ENCODE assay signal across 9 cellular contexts in genomic region chr5:2756211-2756746, GRCh38. TPM values are rescaled to one million over a fixed set of nuclear protein-coding genes. Genes with fewer than 3 reads are reported as not detected.
A peak's percentile ranks its signal among the peaks of the same experiment; 100 is the strongest.
DNase-seq lines count a peak whose midpoint lies in the region; TF ChIP-seq lines count a peak whose summit lies in the region.
"Had no signal": no experiment of that assay in that cellular context is flagged by ENCODE, and none has a peak within 500 bp of the region (broad histone marks: within the 10 kb centered on the region; RNA-seq: fewer than 3 reads in every experiment).

No MANE protein-coding gene starts in this region.

- CTCF ChIA-PET in activated CD4-positive, alpha-beta T cell treated with anti-CD3 and anti-CD28 coated beads, Interleukin-2, amount 10 ng/mL, durations not matched to agents 7 days and 5 days (lab: Charles Lee) = interaction anchor here (0.8 kb wide), 1 partner anchor 12 kb away, joined by 3 read pairs; no protein-coding TSS in a partner anchor

- DNase-seq in activated CD4-positive, alpha-beta T cell treated with anti-CD3 and anti-CD28 coated beads, Interleukin-2, amount 10 ng/mL, durations not matched to agents 7 days and 5 days = no peak
- no peak for DNase-seq in activated CD4-positive, alpha-beta T cell treated with anti-CD3 and anti-CD28 coated beads for 48 hours
- no peak for DNase-seq in astrocyte of the cerebellum (ENCODE audit: low read depth)
- no peak for DNase-seq in kidney epithelial cell (ENCODE audit: low read depth)
- DNase-seq in stromal cell of bone marrow (ENCODE audit: low read depth) = peak; percentile 73
- DNase-seq in substantia nigra (lab: John Stamatoyannopoulos, UW) = no peak
- DNase-seq in A172 (ENCODE audit: low spot score) = no peak
- DNase-seq in activated CD4-positive, CD25-positive, alpha-beta regulatory T cell treated with anti-CD3 and anti-CD28 coated beads, Interleukin-2, amount 50 U/mL, for 72 hours = no peak

- no peaks in the 10 kb centered on the region for H3K9me3 Mint-ChIP-seq in activated CD4-positive, alpha-beta T cell treated with anti-CD3 and anti-CD28 coated beads, Interleukin-2, amount 10 ng/mL, durations not matched to agents 7 days and 5 days

- peak overlapping the region; percentile 79 for H3K27ac Mint-ChIP-seq in activated CD4-positive, alpha-beta T cell treated with anti-CD3 and anti-CD28 coated beads, Interleukin-2, amount 10 ng/mL, durations not matched to agents 7 days and 5 days

- peaks cover 61% of the 10 kb centered on the region for H3K27me3 ChIP-seq in kidney epithelial cell (ENCODE audit: control insufficient read depth, insufficient read depth, low read length)

- peaks cover 5% of the 10 kb centered on the region for H3K4me1 Mint-ChIP-seq in activated CD4-positive, alpha-beta T cell treated with anti-CD3 and anti-CD28 coated beads, Interleukin-2, amount 10 ng/mL, durations not matched to agents 7 days and 5 days

- no peak overlapping the region for H3K27ac ChIP-seq in substantia nigra (ENCODE audit: low read depth, low read length, poor library complexity, severe bottlenecking)

- peak overlapping the region; percentile 19 for H3K4me3 Mint-ChIP-seq in activated CD4-positive, alpha-beta T cell treated with anti-CD3 and anti-CD28 coated beads, Interleukin-2, amount 10 ng/mL, durations not matched to agents 7 days and 5 days

- in situ Hi-C loops in astrocyte of the cerebellum (cut with HindIII; ENCODE audit: low sequenced_read_pairs) = no loop called here

- POLR2A ChIA-PET in activated CD4-positive, alpha-beta T cell treated with anti-CD3 and anti-CD28 coated beads, Interleukin-2, amount 10 ng/mL, durations not matched to agents 7 days and 5 days (lab: Charles Lee) = no interaction called here

- peaks cover 2% of the 10 kb centered on the region for H3K36me3 Mint-ChIP-seq in activated CD4-positive, alpha-beta T cell treated with anti-CD3 and anti-CD28 coated beads, Interleukin-2, amount 10 ng/mL, durations not matched to agents 7 days and 5 days (ENCODE audit: low read depth)
- H3K36me3 Mint-ChIP-seq: IgD-negative memory B cell had no signal

- peaks cover 52% of the 10 kb centered on the region for H3K27me3 Mint-ChIP-seq in activated CD4-positive, alpha-beta T cell treated with anti-CD3 and anti-CD28 coated beads, Interleukin-2, amount 10 ng/mL, durations not matched to agents 7 days and 5 days

- H3K4me3 ChIP-seq in astrocyte of the cerebellum (ENCODE audit: low read depth, low read length) (peak overlapping the region; percentile 53), kidney epithelial cell (ENCODE audit: low read depth, low read length) (peak overlapping the region; percentile 31)

- no peaks in the 10 kb centered on the region for H3K36me3 ChIP-seq in kidney epithelial cell (ENCODE audit: control insufficient read depth, insufficient read depth, low read length)

- TF ChIP-seq CTCF in astrocyte of the cerebellum (IDR thresholded peaks at IDR 0.05; ENCODE audit: low read depth, low read length, missing control alignments) (no peak), kidney epithelial cell (IDR thresholded peaks at IDR 0.05; ENCODE audit: insufficient read depth, low read length, poor library complexity, severe bottlenecking) (no peak)

RNA-seq across cellular contexts. Expression of gene IRX2, which starts 4.8 kb away (rescaled TPM):
- total RNA-seq in activated CD4-positive, alpha-beta T cell treated with anti-CD3 and anti-CD28 coated beads, Interleukin-2, amount 10 ng/mL, durations not matched to agents 7 days and 5 days = not detected
- 2.8 and 5.5 TPM in 2 replicates for total RNA-seq in kidney epithelial cell
- total RNA-seq in A172 (2014; rRNA removed; shearing (Covaris generic)) = not detected in 2 replicates
